ENCODE assay signal across 16 cellular contexts in the genomic region with DNA sequence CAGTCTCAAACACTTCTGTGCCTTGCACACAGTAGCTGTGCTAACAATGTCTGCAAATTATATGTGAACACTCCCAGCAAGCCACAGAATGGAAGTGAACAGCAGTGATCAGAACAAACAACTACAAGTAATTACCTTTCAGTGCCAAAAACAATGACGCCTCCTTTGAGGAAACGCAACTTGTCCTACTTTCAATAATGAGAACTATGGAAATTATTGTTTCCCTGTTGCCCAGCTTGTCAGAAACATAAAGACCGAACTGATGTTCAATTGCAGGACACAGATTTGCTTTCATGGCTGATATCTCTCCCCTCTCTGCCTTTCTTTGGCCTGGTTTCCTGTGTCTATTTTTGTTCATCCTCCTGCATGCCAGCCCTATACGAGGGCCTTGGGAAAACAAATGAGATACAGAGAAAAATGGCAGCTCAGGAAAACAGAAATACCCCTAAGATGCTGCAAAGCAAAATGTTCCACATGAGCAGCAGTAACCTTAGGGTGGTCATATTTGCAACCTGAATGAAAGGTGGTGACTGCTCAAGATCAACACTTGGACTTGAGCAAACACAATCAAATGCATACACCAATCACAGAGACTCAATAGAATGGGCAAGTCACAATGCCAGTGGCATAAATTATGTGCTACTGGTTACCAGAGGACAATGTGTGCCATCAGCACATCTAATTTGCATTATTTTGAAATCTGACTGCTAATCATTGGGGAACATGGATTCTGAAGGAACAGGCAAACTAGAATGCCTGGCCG. TPM values are rescaled to one million over a fixed set of nuclear protein-coding genes. Genes with fewer than 3 reads are reported as not detected.
DNase-seq lines count a peak whose midpoint lies in the region; ATAC-seq and TF ChIP-seq lines count a peak whose summit lies in the region.
"Had no signal": no experiment of that assay in that cellular context is flagged by ENCODE, and none has a peak within 500 bp of the region (broad histone marks: within the 10 kb centered on the region; RNA-seq: fewer than 3 reads in every experiment).

No MANE protein-coding gene starts in this region.

- intact Hi-C loops in esophagus muscularis mucosa (cut with DNase I): no loop called here

- H3K4me3 Mint-ChIP-seq in nephron progenitor cell: no peak overlapping the region

- H3K36me3 Mint-ChIP-seq in nephron progenitor cell (ENCODE audit: low read depth): no peaks in the 10 kb centered on the region

- H3K27me3 Mint-ChIP-seq in nephron progenitor cell (ENCODE audit: low read depth, poor library complexity): peaks cover 4% of the 10 kb centered on the region

- H3K4me1 ChIP-seq in esophagus muscularis mucosa: peaks cover 20 to 22% (median 21%) of the 10 kb centered on the region in 4 donors
- H3K4me1 ChIP-seq: uterus had no signal

- TF ChIP-seq POLR2A in esophagus muscularis mucosa (IDR thresholded peaks at IDR 0.05; ENCODE audit: low read depth): no peak

- H3K4me3 ChIP-seq in esophagus muscularis mucosa: no peak overlapping the region
- H3K4me3 ChIP-seq: ovary, uterus had no signal

- ATAC-seq in HG03521 (IDR thresholded peaks at IDR 0.05; ENCODE audit: unreplicated experiment): no peak

- H3K9me3 ChIP-seq in esophagus muscularis mucosa: no peaks in the 10 kb centered on the region
- H3K9me3 ChIP-seq: ovary, uterus had no signal

- H3K27ac Mint-ChIP-seq in nephron progenitor cell: peak overlapping the region; percentile 65

- H3K9me3 Mint-ChIP-seq in nephron progenitor cell: peaks cover 6% of the 10 kb centered on the region

- no peak for TF ChIP-seq CTCF in C4-2B (conservative IDR thresholded peaks at IDR 0.05)
- no peak for TF ChIP-seq CTCF in esophagus muscularis mucosa (IDR thresholded peaks at IDR 0.05)
- no peak for TF ChIP-seq CTCF in nephron progenitor cell (IDR thresholded peaks at IDR 0.05)
- TF ChIP-seq CTCF in GM10266 (IDR thresholded peaks at IDR 0.05; ENCODE audit: control insufficient read depth, insufficient read depth, low read depth, missing control alignments): no peak

- peaks cover 25% of the 10 kb centered on the region for H3K4me1 Mint-ChIP-seq in nephron progenitor cell

- no peaks in the 10 kb centered on the region for H3K36me3 ChIP-seq in esophagus muscularis mucosa
- H3K36me3 ChIP-seq: brain microvascular endothelial cell, ovary, uterus had no signal

- H3K27me3 ChIP-seq in esophagus muscularis mucosa: no peaks in the 10 kb centered on the region
- H3K27me3 ChIP-seq: brain microvascular endothelial cell, ovary, uterus had no signal

- WGBS in esophagus muscularis mucosa: 62% methylated on average over 5 of the region's 5 CpGs

- DNase-seq in NCI-H69 (lab: John Stamatoyannopoulos, UW) (peak; percentile 91), esophagus muscularis mucosa (ENCODE audit: extremely low spot score) (peak; percentile 90), nephron progenitor cell (no peak), GM10266 (ENCODE audit: extremely low spot score) (no peak), NCI-H446 treated with DMSO at 0.1 percent for 48 hours (lab: John Stamatoyannopoulos, UW) (no peak)
- no peak for DNase-seq in activated effector memory CD4-positive, alpha-beta T cell treated with Interleukin-2 at 50 U/mL for 16 hours
- DNase-seq: activated CD4-positive, alpha-beta T cell treated with anti-CD3 and anti-CD28 coated beads, Interleukin-2, amount 50 U/mL, for 48 hours; brain microvascular endothelial cell; DMS79 treated with DMSO at 0.1 percent for 48 hours; Karpas-422; ovary; T-helper 2 cell; uterus had no signal

- H3K27ac ChIP-seq in C4-2B (0 out of 2 replicates have a peak overlapping the region, but pooled peaks have one; percentile 13), esophagus muscularis mucosa (replicated peaks in 1 of 4) (no peak overlapping the region)
- H3K27ac ChIP-seq: brain microvascular endothelial cell, epithelial cell of prostate, ovary, uterus had no signal

- no peak for TF ChIP-seq EP300 in esophagus muscularis mucosa (IDR thresholded peaks at IDR 0.05)

RNA-seq across cellular contexts. Expression of a gene that starts 26.8 kb away (rescaled TPM):
- total RNA-seq in esophagus muscularis mucosa: 10 to 100 TPM; 29.8 to 51.4 (median 45.9) TPM

Comparison
In these comparisons a context has a peak if more than half of its experiments do, and no peak if none do; other contexts are left out.
1. DNase-seq: peak in NCI-H69 (single experiment) and esophagus muscularis mucosa (single experiment); none in nephron progenitor cell (single experiment), activated effector memory CD4-positive, alpha-beta T cell treated with Interleukin-2 at 50 U/mL for 16 hours (single experiment), GM10266 (single experiment) and NCI-H446 treated with DMSO at 0.1 percent for 48 hours (single experiment).